ENCODE assay signal across 20 cellular contexts in the genomic region with DNA sequence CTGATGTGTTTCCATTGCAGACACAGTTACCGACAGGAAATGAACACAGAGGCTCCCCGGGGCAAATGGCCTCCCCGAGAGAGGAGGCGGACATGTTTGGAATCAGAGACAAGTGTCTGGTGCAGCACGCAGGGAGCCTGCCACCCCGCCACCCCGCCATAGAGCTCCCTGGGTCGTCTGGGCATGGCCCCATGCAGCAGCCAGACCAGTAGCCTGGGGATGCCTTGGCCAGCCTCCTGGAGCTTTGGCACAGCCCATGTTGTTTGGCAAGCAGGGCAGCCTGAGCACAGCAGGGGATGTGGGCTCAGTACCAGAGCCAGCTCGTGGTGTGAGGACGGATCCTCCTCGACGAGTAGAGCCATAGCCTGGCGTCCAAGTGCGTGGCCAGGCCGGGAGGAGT.
DNase-seq lines count a peak whose midpoint lies in the region; ATAC-seq and TF ChIP-seq lines count a peak whose summit lies in the region.
"Had no signal": no experiment of that assay in that cellular context is flagged by ENCODE, and none has a peak within 500 bp of the region (broad histone marks: within the 10 kb centered on the region; RNA-seq: fewer than 3 reads in every experiment).

No MANE protein-coding gene starts in this region.

- H3K9me3 Mint-ChIP-seq in endodermal cell: peaks cover 37% of the 10 kb centered on the region

- no peak overlapping the region for H3K9ac ChIP-seq in endodermal cell (ENCODE audit: extremely low read depth, low read length, poor library complexity, severe bottlenecking)

- no peak for ATAC-seq in GM19328 (IDR thresholded peaks at IDR 0.05; ENCODE audit: unreplicated experiment)
- ATAC-seq: PC-3; stimulated activated naive CD8-positive, alpha-beta T cell treated with anti-CD3 and anti-CD28 coated beads, Interleukin-15, amount 100 ng/mL, for 72 hours had no signal

- no peaks in the 10 kb centered on the region for H3K4me1 ChIP-seq in endodermal cell (ENCODE audit: control insufficient read depth, insufficient read depth, low read length)

- no peak overlapping the region for H3K4me3 Mint-ChIP-seq in endodermal cell
- H3K4me3 Mint-ChIP-seq: IgD-negative memory B cell; stimulated activated naive CD8-positive, alpha-beta T cell treated with anti-CD3 and anti-CD28 coated beads, Interleukin-15, amount 100 ng/mL, for 72 hours had no signal

- H3K4me3 ChIP-seq in endodermal cell (ENCODE audit: low read length): no peak overlapping the region
- H3K4me3 ChIP-seq: adrenal gland, SK-N-MC had no signal

- H3K36me3 Mint-ChIP-seq in endodermal cell (ENCODE audit: low read depth): peaks cover 44% of the 10 kb centered on the region

- no peak overlapping the region for H3K27ac ChIP-seq in endodermal cell (ENCODE audit: low read depth, low read length)
- H3K27ac ChIP-seq: adrenal gland, SK-N-MC had no signal

- H3K27ac Mint-ChIP-seq in endodermal cell: no peak overlapping the region
- H3K27ac Mint-ChIP-seq: activated T-helper 2 cell treated with anti-CD3 and anti-CD28 coated beads, Interferon-gamma antibody, Interleukin-2, Interleukin-4, amounts not matched to agents 10 μg/mL and 5 μg/mL and 100 μg/mL, durations not matched to agents 14 hours and 24 hours and 36 hours; IgD-negative memory B cell had no signal

- DNase-seq in A172 (ENCODE audit: low spot score) (peak; percentile 16), NCI-H1092 (lab: John Stamatoyannopoulos, UW) (peak; percentile 40), endodermal cell (peak; percentile 32), mesenteric fat pad (ENCODE audit: low spot score) (peak; percentile 65), NCI-H2227 (lab: John Stamatoyannopoulos, UW; ENCODE audit: unreplicated experiment) (no peak), AG20443 (ENCODE audit: low spot score) (no peak), NCI-H2081 (lab: John Stamatoyannopoulos, UW) (no peak)
- DNase-seq: activated CD4-positive, alpha-beta T cell treated with anti-CD3 and anti-CD28 coated beads for 4 hours; adrenal gland; HCEC 1CT; NCI-H526 treated with DMSO at 0.1 percent for 48 hours; occipital lobe; PC-3; stimulated activated CD4-positive, alpha-beta T cell treated with anti-CD3 and anti-CD28 coated beads, Interleukin-2, amount 100 ng/mL, for 24 hours; stimulated activated naive CD8-positive, alpha-beta T cell treated with anti-CD3 and anti-CD28 coated beads, Interleukin-15, amount 100 ng/mL, for 72 hours; T-helper 9 cell had no signal

- no peaks in the 10 kb centered on the region for H3K4me1 Mint-ChIP-seq in endodermal cell
- H3K4me1 Mint-ChIP-seq: stimulated activated naive CD8-positive, alpha-beta T cell treated with anti-CD3 and anti-CD28 coated beads, Interleukin-15, amount 100 ng/mL, for 72 hours had no signal

- no peaks in the 10 kb centered on the region for H3K27me3 ChIP-seq in endodermal cell (ENCODE audit: control insufficient read depth, insufficient read depth, low read length, poor library complexity, severe bottlenecking)
- H3K27me3 ChIP-seq: adrenal gland had no signal

- H3K36me3 ChIP-seq in endodermal cell (ENCODE audit: control insufficient read depth, insufficient read depth, low read length): no peaks in the 10 kb centered on the region

- no peaks in the 10 kb centered on the region for H3K27me3 Mint-ChIP-seq in endodermal cell (ENCODE audit: insufficient read depth)
- H3K27me3 Mint-ChIP-seq: IgD-negative memory B cell; stimulated activated naive CD8-positive, alpha-beta T cell treated with anti-CD3 and anti-CD28 coated beads, Interleukin-15, amount 100 ng/mL, for 72 hours had no signal

- peaks cover 18% of the 10 kb centered on the region for H3K9me3 ChIP-seq in endodermal cell (ENCODE audit: control insufficient read depth, low read length)

- WGBS in endodermal cell (ENCODE audit: insufficient coverage in 1 of 2, insufficient read length in 1 of 2), 2 experiments: 95% methylated on average over 13 to 15 of the region's 15 CpGs

- TF ChIP-seq CTCF in endodermal cell (conservative IDR thresholded peaks at IDR 0.05): no peak

Comparison
In these comparisons a context has a peak if more than half of its experiments do, and no peak if none do; other contexts are left out.
1. DNase-seq: peak in A172 (single experiment), NCI-H1092 (single experiment), endodermal cell (single experiment) and mesenteric fat pad (single experiment); none in NCI-H2227 (single experiment), AG20443 (single experiment) and NCI-H2081 (0 of 2).